Comparison of ENCODE assay signal across 1 cellular context in genomic region chr10:14782691-14783363, GRCh38.
TF ChIP-seq lines count a peak whose summit lies in the region.

No MANE protein-coding gene starts in this region.

TF ChIP-seq in A549, 52 proteins besides CTCF, POLR2A, EP300 and RAD21 (continued from another document):
- TF ChIP-seq HMGXB4 (CRISPR knock-in tag; IDR thresholded peaks at IDR 0.05; ENCODE audit: borderline replicate concordance) (no peak), FOSL2 (IDR thresholded peaks at IDR 0.05) (peak; percentile 70), FOSL2 (CRISPR knock-in tag; IDR thresholded peaks at IDR 0.05) (peak; percentile 95), E2F6 (IDR thresholded peaks at IDR 0.05; ENCODE audit: borderline replicate concordance, low read depth) (peak; percentile 17; the same call in 1 of the 2 replicates), REST (IDR thresholded peaks at IDR 0.05) (0 out of 2 replicates have a peak, but pooled peaks have one; percentile 20), MAFK (IDR thresholded peaks at IDR 0.05; ENCODE audit: partially characterized antibody) (peak; percentile 31), ESRRA (IDR thresholded peaks at IDR 0.05; ENCODE audit: borderline replicate concordance, low read length) (peak; percentile 73; the same call in 1 of the 2 replicates), GATA3 (IDR thresholded peaks at IDR 0.05; ENCODE audit: borderline replicate concordance) (peak; percentile 73; the same call in 1 of the 2 replicates)
- TF ChIP-seq, protein P1, sequence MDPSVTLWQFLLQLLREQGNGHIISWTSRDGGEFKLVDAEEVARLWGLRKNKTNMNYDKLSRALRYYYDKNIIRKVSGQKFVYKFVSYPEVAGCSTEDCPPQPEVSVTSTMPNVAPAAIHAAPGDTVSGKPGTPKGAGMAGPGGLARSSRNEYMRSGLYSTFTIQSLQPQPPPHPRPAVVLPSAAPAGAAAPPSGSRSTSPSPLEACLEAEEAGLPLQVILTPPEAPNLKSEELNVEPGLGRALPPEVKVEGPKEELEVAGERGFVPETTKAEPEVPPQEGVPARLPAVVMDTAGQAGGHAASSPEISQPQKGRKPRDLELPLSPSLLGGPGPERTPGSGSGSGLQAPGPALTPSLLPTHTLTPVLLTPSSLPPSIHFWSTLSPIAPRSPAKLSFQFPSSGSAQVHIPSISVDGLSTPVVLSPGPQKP (IDR thresholded peaks at IDR 0.05; ENCODE audit: low read depth, low read length), result no peak
- TF ChIP-seq, protein P2, sequence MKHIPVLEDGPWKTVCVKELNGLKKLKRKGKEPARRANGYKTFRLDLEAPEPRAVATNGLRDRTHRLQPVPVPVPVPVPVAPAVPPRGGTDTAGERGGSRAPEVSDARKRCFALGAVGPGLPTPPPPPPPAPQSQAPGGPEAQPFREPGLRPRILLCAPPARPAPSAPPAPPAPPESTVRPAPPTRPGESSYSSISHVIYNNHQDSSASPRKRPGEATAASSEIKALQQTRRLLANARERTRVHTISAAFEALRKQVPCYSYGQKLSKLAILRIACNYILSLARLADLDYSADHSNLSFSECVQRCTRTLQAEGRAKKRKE (CRISPR knock-in tag; IDR thresholded peaks at IDR 0.05; ENCODE audit: low read depth), result peak; percentile 79; the same call in 1 of the 2 replicates
